8 cellular contexts compared by ENCODE assay signal in genomic region chr16:85448557-85449194, GRCh38.
A peak's percentile ranks its signal among the peaks of the same experiment; 100 is the strongest.
DNase-seq lines count a peak whose midpoint lies in the region; ATAC-seq and TF ChIP-seq lines count a peak whose summit lies in the region.

No MANE protein-coding gene starts in this region.

- no peaks in the 10 kb centered on the region for H3K79me2 ChIP-seq in osteoblast (ENCODE audit: insufficient read depth, low read length)

- in situ Hi-C loops in gastrocnemius medialis (cut with MboI; ENCODE audit: low sequenced_read_pairs in 4 of 4), result no loop called here

- H3K9me3 Mint-ChIP-seq in HFFc6, result no peaks in the 10 kb centered on the region

- no peaks in the 10 kb centered on the region for H3K36me3 Mint-ChIP-seq in HFFc6 (ENCODE audit: low read depth)

- H3K27ac ChIP-seq in gastrocnemius medialis (peak overlapping the region; percentile 67 to 71 (median 68)), adrenal gland (peak overlapping the region in 2 of 5 donors; percentile 17 to 44), osteoblast (ENCODE audit: low read depth, low read length) (no peak overlapping the region)

- H3K4me3 Mint-ChIP-seq in HFFc6, result no peak overlapping the region

- DNase-seq in NCI-H2227 treated with DMSO at 0.1 percent for 48 hours (lab: John Stamatoyannopoulos, UW) (peak; percentile 54), gastrocnemius medialis (no peak), adrenal gland (no peak), osteoblast (ENCODE audit: insufficient read length, low spot score, missing footprints) (no peak), HFFc6 (no peak), foreskin fibroblast (no peak)
- peak; percentile 34 for DNase-seq in activated gamma-delta T cell treated with anti-CD3 and anti-CD28 coated beads, Interleukin-2, amount 50 U/mL, for 16 hours (ENCODE audit: low read depth)

- ATAC-seq in GM18907 (IDR thresholded peaks at IDR 0.05; ENCODE audit: unreplicated experiment), result peak; percentile 53
- ATAC-seq in gastrocnemius medialis, result peak in 1 of 2 donors; percentile 23

- H4K20me1 ChIP-seq in osteoblast (ENCODE audit: insufficient read depth, low read length), result peaks cover 46% of the 10 kb centered on the region

- intact Hi-C loops in gastrocnemius medialis (cut with DNase I; ENCODE audit: low total_unique reads) (no loop called here), adrenal gland (cut with DNase I) (no loop called here)

- H2AFZ ChIP-seq in osteoblast (ENCODE audit: low read length), result no peak overlapping the region

- TF ChIP-seq CTCF in gastrocnemius medialis (IDR thresholded peaks at IDR 0.05 in 4 of 5, conservative IDR thresholded peaks at IDR 0.05 in 1 of 5) (no peak), adrenal gland (IDR thresholded peaks at IDR 0.05) (no peak), osteoblast (IDR thresholded peaks at IDR 0.05; ENCODE audit: extremely low read depth, low read depth, low read length) (no peak), HFFc6 (IDR thresholded peaks at IDR 0.05) (no peak), foreskin fibroblast (IDR thresholded peaks at IDR 0.05; ENCODE audit: low read depth, low read length) (no peak)

- no peaks in the 10 kb centered on the region for H3K27me3 ChIP-seq in gastrocnemius medialis
- no peaks in the 10 kb centered on the region for H3K27me3 ChIP-seq in adrenal gland
- no peaks in the 10 kb centered on the region for H3K27me3 ChIP-seq in osteoblast (ENCODE audit: insufficient read depth, low read length)

- 53 to 70% (median 63%) methylated on average over 13 to 30 of the region's 30 CpGs for WGBS in adrenal gland, 4 donors

- H3K4me1 ChIP-seq in gastrocnemius medialis (peaks cover 25 to 27% of the 10 kb centered on the region in 2 donors), adrenal gland (replicated peaks in 1 of 2) (peaks cover 0 to 12% of the 10 kb centered on the region in 2 donors), osteoblast (ENCODE audit: insufficient read depth, low read length) (no peaks in the 10 kb centered on the region)

- no peaks in the 10 kb centered on the region for H3K36me3 ChIP-seq in gastrocnemius medialis
- no peaks in the 10 kb centered on the region for H3K36me3 ChIP-seq in adrenal gland (replicated peaks in 1 of 2)
- H3K36me3 ChIP-seq in osteoblast (ENCODE audit: insufficient read depth, low read length), result no peaks in the 10 kb centered on the region

- H3K4me2 ChIP-seq in osteoblast (ENCODE audit: insufficient read depth, low read length), result no peak overlapping the region

- H3K27ac Mint-ChIP-seq in HFFc6, result no peak overlapping the region

- H3K27me3 Mint-ChIP-seq in HFFc6 (ENCODE audit: insufficient read depth), result peaks cover 5% of the 10 kb centered on the region

- H3K4me1 Mint-ChIP-seq in HFFc6 (ENCODE audit: low read depth), result no peaks in the 10 kb centered on the region

- H3K4me3 ChIP-seq in gastrocnemius medialis (no peak overlapping the region), adrenal gland (no peak overlapping the region), osteoblast (ENCODE audit: insufficient read depth, low read length) (no peak overlapping the region), foreskin fibroblast (ENCODE audit: low read depth in 1 of 2, low read length in 2 of 2) (no peak overlapping the region)

- no peaks in the 10 kb centered on the region for H3K9me3 ChIP-seq in gastrocnemius medialis
- H3K9me3 ChIP-seq in adrenal gland (replicated peaks in 1 of 3), result no peaks in the 10 kb centered on the region
- H3K9me3 ChIP-seq in osteoblast (ENCODE audit: low read depth, low read length), result no peaks in the 10 kb centered on the region

- TF ChIP-seq POLR2A in gastrocnemius medialis (IDR thresholded peaks at IDR 0.05) (no peak), adrenal gland (IDR thresholded peaks at IDR 0.05) (no peak)

Comparison
In these comparisons a context has a peak if more than half of its experiments do, and no peak if none do; other contexts are left out.
1. DNase-seq: peak in NCI-H2227 treated with DMSO at 0.1 percent for 48 hours (single experiment) and activated gamma-delta T cell treated with anti-CD3 and anti-CD28 coated beads, Interleukin-2, amount 50 U/mL, for 16 hours (single experiment); none in gastrocnemius medialis (0 of 2), adrenal gland (0 of 7), osteoblast (single experiment), HFFc6 (single experiment) and foreskin fibroblast (0 of 2).